1 cellular context compared by ENCODE assay signal in genomic region chr5:69099302-69099701, GRCh38.
TF ChIP-seq lines count a peak whose summit lies in the region.

No MANE protein-coding gene starts in this region.

TF ChIP-seq in GM23338, 12 proteins besides CTCF, POLR2A, EP300 and RAD21 (continued from another document):
- TF ChIP-seq, protein P1, sequence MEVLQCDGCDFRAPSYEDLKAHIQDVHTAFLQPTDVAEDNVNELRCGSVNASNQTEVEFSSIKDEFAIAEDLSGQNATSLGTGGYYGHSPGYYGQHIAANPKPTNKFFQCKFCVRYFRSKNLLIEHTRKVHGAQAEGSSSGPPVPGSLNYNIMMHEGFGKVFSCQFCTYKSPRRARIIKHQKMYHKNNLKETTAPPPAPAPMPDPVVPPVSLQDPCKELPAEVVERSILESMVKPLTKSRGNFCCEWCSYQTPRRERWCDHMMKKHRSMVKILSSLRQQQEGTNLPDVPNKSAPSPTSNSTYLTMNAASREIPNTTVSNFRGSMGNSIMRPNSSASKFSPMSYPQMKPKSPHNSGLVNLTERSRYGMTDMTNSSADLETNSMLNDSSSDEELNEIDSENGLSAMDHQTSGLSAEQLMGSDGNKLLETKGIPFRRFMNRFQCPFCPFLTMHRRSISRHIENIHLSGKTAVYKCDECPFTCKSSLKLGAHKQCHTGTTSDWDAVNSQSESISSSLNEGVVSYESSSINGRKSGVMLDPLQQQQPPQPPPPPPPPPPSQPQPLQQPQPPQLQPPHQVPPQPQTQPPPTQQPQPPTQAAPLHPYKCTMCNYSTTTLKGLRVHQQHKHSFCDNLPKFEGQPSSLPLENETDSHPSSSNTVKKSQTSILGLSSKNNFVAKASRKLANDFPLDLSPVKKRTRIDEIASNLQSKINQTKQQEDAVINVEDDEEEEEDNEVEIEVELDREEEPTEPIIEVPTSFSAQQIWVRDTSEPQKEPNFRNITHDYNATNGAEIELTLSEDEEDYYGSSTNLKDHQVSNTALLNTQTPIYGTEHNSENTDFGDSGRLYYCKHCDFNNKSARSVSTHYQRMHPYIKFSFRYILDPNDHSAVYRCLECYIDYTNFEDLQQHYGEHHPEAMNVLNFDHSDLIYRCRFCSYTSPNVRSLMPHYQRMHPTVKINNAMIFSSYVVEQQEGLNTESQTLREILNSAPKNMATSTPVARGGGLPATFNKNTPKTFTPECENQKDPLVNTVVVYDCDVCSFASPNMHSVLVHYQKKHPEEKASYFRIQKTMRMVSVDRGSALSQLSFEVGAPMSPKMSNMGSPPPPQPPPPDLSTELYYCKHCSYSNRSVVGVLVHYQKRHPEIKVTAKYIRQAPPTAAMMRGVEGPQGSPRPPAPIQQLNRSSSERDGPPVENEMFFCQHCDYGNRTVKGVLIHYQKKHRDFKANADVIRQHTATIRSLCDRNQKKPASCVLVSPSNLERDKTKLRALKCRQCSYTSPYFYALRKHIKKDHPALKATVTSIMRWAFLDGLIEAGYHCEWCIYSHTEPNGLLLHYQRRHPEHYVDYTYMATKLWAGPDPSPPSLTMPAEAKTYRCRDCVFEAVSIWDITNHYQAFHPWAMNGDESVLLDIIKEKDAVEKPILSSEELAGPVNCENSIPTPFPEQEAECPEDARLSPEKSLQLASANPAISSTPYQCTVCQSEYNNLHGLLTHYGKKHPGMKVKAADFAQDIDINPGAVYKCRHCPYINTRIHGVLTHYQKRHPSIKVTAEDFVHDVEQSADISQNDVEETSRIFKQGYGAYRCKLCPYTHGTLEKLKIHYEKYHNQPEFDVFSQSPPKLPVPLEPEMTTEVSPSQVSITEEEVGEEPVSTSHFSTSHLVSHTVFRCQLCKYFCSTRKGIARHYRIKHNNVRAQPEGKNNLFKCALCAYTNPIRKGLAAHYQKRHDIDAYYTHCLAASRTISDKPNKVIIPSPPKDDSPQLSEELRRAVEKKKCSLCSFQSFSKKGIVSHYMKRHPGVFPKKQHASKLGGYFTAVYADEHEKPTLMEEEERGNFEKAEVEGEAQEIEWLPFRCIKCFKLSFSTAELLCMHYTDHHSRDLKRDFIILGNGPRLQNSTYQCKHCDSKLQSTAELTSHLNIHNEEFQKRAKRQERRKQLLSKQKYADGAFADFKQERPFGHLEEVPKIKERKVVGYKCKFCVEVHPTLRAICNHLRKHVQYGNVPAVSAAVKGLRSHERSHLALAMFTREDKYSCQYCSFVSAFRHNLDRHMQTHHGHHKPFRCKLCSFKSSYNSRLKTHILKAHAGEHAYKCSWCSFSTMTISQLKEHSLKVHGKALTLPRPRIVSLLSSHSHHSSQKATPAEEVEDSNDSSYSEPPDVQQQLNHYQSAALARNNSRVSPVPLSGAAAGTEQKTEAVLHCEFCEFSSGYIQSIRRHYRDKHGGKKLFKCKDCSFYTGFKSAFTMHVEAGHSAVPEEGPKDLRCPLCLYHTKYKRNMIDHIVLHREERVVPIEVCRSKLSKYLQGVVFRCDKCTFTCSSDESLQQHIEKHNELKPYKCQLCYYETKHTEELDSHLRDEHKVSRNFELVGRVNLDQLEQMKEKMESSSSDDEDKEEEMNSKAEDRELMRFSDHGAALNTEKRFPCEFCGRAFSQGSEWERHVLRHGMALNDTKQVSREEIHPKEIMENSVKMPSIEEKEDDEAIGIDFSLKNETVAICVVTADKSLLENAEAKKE (CRISPR knock-in tag; IDR thresholded peaks at IDR 0.05): no peak
- TF ChIP-seq EZH2phosphoT487 (IDR thresholded peaks at IDR 0.05; ENCODE audit: unreplicated experiment) (no peak), STAT1 (IDR thresholded peaks at IDR 0.05; ENCODE audit: unreplicated experiment) (no peak), ZNF331 (CRISPR knock-in tag; IDR thresholded peaks at IDR 0.05; ENCODE audit: low read depth) (no peak), EZH2 (IDR thresholded peaks at IDR 0.05; ENCODE audit: low read depth, unreplicated experiment) (no peak)
- TF ChIP-seq, protein P2, sequence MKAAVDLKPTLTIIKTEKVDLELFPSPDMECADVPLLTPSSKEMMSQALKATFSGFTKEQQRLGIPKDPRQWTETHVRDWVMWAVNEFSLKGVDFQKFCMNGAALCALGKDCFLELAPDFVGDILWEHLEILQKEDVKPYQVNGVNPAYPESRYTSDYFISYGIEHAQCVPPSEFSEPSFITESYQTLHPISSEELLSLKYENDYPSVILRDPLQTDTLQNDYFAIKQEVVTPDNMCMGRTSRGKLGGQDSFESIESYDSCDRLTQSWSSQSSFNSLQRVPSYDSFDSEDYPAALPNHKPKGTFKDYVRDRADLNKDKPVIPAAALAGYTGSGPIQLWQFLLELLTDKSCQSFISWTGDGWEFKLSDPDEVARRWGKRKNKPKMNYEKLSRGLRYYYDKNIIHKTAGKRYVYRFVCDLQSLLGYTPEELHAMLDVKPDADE (IDR thresholded peaks at IDR 0.05): no peak
